1 cellular context compared by ENCODE assay signal in genomic region chr6:44662461-44663121, GRCh38.
A peak's percentile ranks its signal among the peaks of the same experiment; 100 is the strongest.
TF ChIP-seq lines count a peak whose summit lies in the region.

No MANE protein-coding gene starts in this region.

TF ChIP-seq in Ishikawa, 13 proteins besides CTCF, POLR2A, EP300 and RAD21 (continued from another document):
- 0 out of 2 replicates have a peak, but pooled peaks have one; percentile 14 for TF ChIP-seq REST (IDR thresholded peaks at IDR 0.05; ENCODE audit: low read depth)
TF ChIP-seq in Ishikawa: peak in this region for 8.
